ENCODE assay signal across 1 cellular context in genomic region chr2:203462308-203462707, GRCh38.
TF ChIP-seq lines count a peak whose summit lies in the region.

No MANE protein-coding gene starts in this region.

TF ChIP-seq in HepG2, 621 proteins besides CTCF, POLR2A, EP300 and RAD21 (continued from another document):
- TF ChIP-seq CEBPG (CRISPR knock-in tag; IDR thresholded peaks at IDR 0.05) (peak; percentile 33; the same call in 1 of the 2 replicates), ZNF788 (CRISPR knock-in tag; IDR thresholded peaks at IDR 0.05; ENCODE audit: borderline replicate concordance) (no peak)
